Comparison of ENCODE assay signal across 22 cellular contexts in the genomic region with DNA sequence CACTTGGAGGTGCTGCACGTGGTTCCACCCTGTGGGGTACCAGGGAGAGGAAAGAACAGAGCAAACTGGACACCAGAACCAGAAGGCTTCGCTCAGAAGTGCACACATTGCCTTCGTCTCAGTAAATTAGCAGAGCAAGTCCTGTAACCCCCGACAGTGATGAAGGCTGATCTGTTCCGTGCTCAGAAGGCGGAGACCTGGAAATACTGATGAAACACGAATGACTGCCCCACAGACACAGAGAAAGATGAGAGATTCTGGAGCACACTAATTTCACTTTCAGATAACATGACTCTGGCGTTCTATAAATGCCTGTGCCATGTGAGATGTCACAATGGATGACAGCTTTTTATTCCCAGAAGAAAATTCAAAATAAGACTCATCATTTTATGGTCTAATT. TPM values are rescaled to one million over a fixed set of nuclear protein-coding genes. Genes with fewer than 3 reads are reported as not detected.
DNase-seq lines count a peak whose midpoint lies in the region; ATAC-seq and TF ChIP-seq lines count a peak whose summit lies in the region.
"Had no signal": no experiment of that assay in that cellular context is flagged by ENCODE, and none has a peak within 500 bp of the region (broad histone marks: within the 10 kb centered on the region; RNA-seq: fewer than 3 reads in every experiment).

No MANE protein-coding gene starts in this region.

- CTCF ChIA-PET in activated naive CD4-positive, alpha-beta T cell treated with anti-CD3 and anti-CD28 coated beads for 36 hours (lab: Charles Lee) = no interaction called here

- intact Hi-C loops in activated naive CD4-positive, alpha-beta T cell treated with anti-CD3 and anti-CD28 coated beads for 36 hours (cut with micrococcal nuclease) = loop anchor here (1.0 kb wide), 2 partner anchors 36 to 64 kb away; no protein-coding TSS in a partner anchor
- intact Hi-C loops in left colon (cut with DNase I, micrococcal nuclease) = no loop called here

- H3K4me3 Mint-ChIP-seq in activated naive CD4-positive, alpha-beta T cell treated with anti-CD3 and anti-CD28 coated beads for 36 hours = no peak overlapping the region
- peak overlapping the region in 1 of 4 donors; percentile 74 for H3K4me3 Mint-ChIP-seq in IgD-negative memory B cell
- peak overlapping the region in 1 of 8 donors; percentile 59 for H3K4me3 Mint-ChIP-seq in naive B cell
- H3K4me3 Mint-ChIP-seq: CD4-positive, alpha-beta T cell had no signal

- peaks cover 22% of the 10 kb centered on the region for H3K4me1 Mint-ChIP-seq in activated naive CD4-positive, alpha-beta T cell treated with anti-CD3 and anti-CD28 coated beads for 36 hours (ENCODE audit: low read depth)
- H3K4me1 Mint-ChIP-seq in IgD-negative memory B cell (peaks cover 22 to 35% (median 27%) of the 10 kb centered on the region in 3 donors), naive B cell (peaks cover 28 to 66% (median 38%) of the 10 kb centered on the region in 3 donors)

- no peaks in the 10 kb centered on the region for H3K9me3 Mint-ChIP-seq in activated naive CD4-positive, alpha-beta T cell treated with anti-CD3 and anti-CD28 coated beads for 36 hours
- H3K9me3 Mint-ChIP-seq in IgD-negative memory B cell (peaks cover 0 to 5% (median 2%) of the 10 kb centered on the region in 3 donors), naive B cell (peaks cover 0 to 12% (median 6%) of the 10 kb centered on the region in 7 donors)
- H3K9me3 Mint-ChIP-seq: CD4-positive, alpha-beta T cell had no signal

- no peak overlapping the region for H3K4me3 ChIP-seq in GM12865 (ENCODE audit: low read depth, low read length)
- H3K4me3 ChIP-seq: K562 had no signal

- no peak overlapping the region for H3K27ac Mint-ChIP-seq in activated naive CD4-positive, alpha-beta T cell treated with anti-CD3 and anti-CD28 coated beads for 36 hours
- H3K27ac Mint-ChIP-seq in IgD-negative memory B cell (peak overlapping the region; percentile 58 to 94 (median 93)), naive B cell (peak overlapping the region; percentile 34 to 98 (median 94))
- H3K27ac Mint-ChIP-seq: CD4-positive, alpha-beta T cell had no signal

- no peaks in the 10 kb centered on the region for H3K36me3 Mint-ChIP-seq in activated naive CD4-positive, alpha-beta T cell treated with anti-CD3 and anti-CD28 coated beads for 36 hours (ENCODE audit: low read depth)
- H3K36me3 Mint-ChIP-seq in IgD-negative memory B cell (peaks cover 4% of the 10 kb centered on the region), naive B cell (peaks cover 0 to 11% of the 10 kb centered on the region in 2 donors)

- peak; percentile 10 for DNase-seq in activated naive CD4-positive, alpha-beta T cell treated with anti-CD3 and anti-CD28 coated beads for 36 hours
- DNase-seq in activated naive CD4-positive, alpha-beta T cell (lab: John Stamatoyannopoulos, UW) = no peak
- DNase-seq in GM12865 (ENCODE audit: low read depth) (peak; percentile 21), naive B cell (no peak), SKM-1 treated with dmso at 0.1 percent for 144 hours (lab: John Stamatoyannopoulos, UW; ENCODE audit: unreplicated experiment) (no peak), dermis blood vessel endothelial cell (no peak), left colon (no peak)
- DNase-seq: ACHN; AML-193; CD4-positive, alpha-beta T cell; DMS79; HCEC 1CT; NCI-H1436; NCI-H2029; NCI-H2171; NCI-H446; NCI-H69; OCI-M1; RPMI8226; SIG-M5 had no signal

- ATAC-seq in naive B cell (ENCODE audit: low read depth in 2 of 2) (no peak), left colon (no peak)
- ATAC-seq: K562 had no signal

- H3K27me3 Mint-ChIP-seq in activated naive CD4-positive, alpha-beta T cell treated with anti-CD3 and anti-CD28 coated beads for 36 hours (ENCODE audit: low read depth) = peaks cover 7% of the 10 kb centered on the region
- H3K27me3 Mint-ChIP-seq in IgD-negative memory B cell (no peaks in the 10 kb centered on the region), naive B cell (no peaks in the 10 kb centered on the region)
- H3K27me3 Mint-ChIP-seq: CD4-positive, alpha-beta T cell had no signal

- TF ChIP-seq CTCF in GM12865 (IDR thresholded peaks at IDR 0.05; ENCODE audit: insufficient read depth, low read depth, low read length, missing control alignments) = no peak

RNA-seq across cellular contexts. Expression of gene CCR6, which starts 44.2 kb away (rescaled TPM):
- under 1 TPM; 0.31 to 0.37 TPM for total RNA-seq in activated naive CD4-positive, alpha-beta T cell treated with anti-CD3 and anti-CD28 coated beads for 36 hours
- 79.3 TPM for polyA plus RNA-seq in IgD-negative memory B cell
- polyA plus RNA-seq in naive B cell (ENCODE audit: low read depth in 6 of 6) = 100 to 1,000 TPM in 5 of 6 donors, 10 to 100 TPM in 1; 97.4 to 205 (median 126) TPM
- not detected in 2 replicates for total RNA-seq in dermis blood vessel endothelial cell
- total RNA-seq in left colon = under 1 TPM; 0.21 to 0.31 TPM
- total RNA-seq: K562 had no signal
- polyA plus RNA-seq: K562 had no signal

Comparison
In these comparisons a context has a peak if more than half of its experiments do, and no peak if none do; other contexts are left out.
1. DNase-seq: peak in activated naive CD4-positive, alpha-beta T cell treated with anti-CD3 and anti-CD28 coated beads for 36 hours (single experiment) and GM12865 (single experiment); none in activated naive CD4-positive, alpha-beta T cell (0 of 4), naive B cell (single experiment), SKM-1 treated with dmso at 0.1 percent for 144 hours (single experiment), dermis blood vessel endothelial cell (single experiment) and left colon (0 of 2).